Comparison of ENCODE assay signal across 9 cellular contexts in the genomic region with DNA sequence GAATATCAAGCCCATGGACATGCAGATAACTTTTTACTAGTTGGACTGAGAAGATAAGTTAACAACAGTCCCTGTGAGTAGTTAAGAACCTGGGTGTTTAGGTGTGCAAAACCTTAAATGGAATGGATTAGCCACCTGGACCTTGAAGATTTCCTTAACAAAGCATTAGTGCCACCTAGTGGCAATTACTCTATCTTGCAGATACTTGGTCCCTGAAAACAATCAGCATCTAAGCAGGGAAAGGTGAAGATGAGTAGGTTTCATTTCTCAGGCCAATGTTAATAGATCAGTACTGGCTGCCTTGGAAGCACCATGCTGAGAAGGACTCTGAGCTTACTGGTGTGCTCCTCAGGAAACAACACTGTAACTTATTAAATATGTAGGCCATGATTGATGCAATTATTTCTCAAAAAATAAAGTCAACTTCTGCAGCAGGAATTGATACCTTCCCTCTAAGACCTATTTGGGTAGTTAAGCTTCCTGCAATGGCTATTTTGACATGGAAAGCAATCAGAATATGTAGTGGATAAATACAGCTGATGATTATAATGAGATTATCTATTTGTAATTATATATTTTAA.
A peak's percentile ranks its signal among the peaks of the same experiment; 100 is the strongest.
DNase-seq lines count a peak whose midpoint lies in the region; ATAC-seq, FAIRE-seq and TF ChIP-seq lines count a peak whose summit lies in the region.
"Had no signal": no experiment of that assay in that cellular context is flagged by ENCODE, and none has a peak within 500 bp of the region (broad histone marks: within the 10 kb centered on the region; RNA-seq: fewer than 3 reads in every experiment).

No MANE protein-coding gene starts in this region.

- no peak for TF ChIP-seq POLR2A in GM12891 (IDR thresholded peaks at IDR 0.05; ENCODE audit: low read depth, low read length)

- no peak overlapping the region for H3K4me3 ChIP-seq in fibroblast of pulmonary artery (replicated peaks; ENCODE audit: low read depth, low read length)
- H3K4me3 ChIP-seq: SJCRH30 had no signal

- DNase-seq in Ammon's horn (ENCODE audit: low spot score) (peak; percentile 38), GM12891 (ENCODE audit: insufficient read length, low spot score) (peak; percentile 3), NCI-H1092 treated with DMSO at 0.1 percent for 48 hours (lab: John Stamatoyannopoulos, UW) (peak; percentile 30), T-cell (peak in 4 of 34 experiments; percentile 4 to 24 (median 6)), fibroblast of pulmonary artery (ENCODE audit: low read depth) (peak; percentile 77), omental fat pad (ENCODE audit: low spot score) (no peak), anterior cingulate cortex (lab: John Stamatoyannopoulos, UW) (no peak)

- H3K4me3 Mint-ChIP-seq in T-cell: no peak overlapping the region

- H3K9me3 Mint-ChIP-seq in T-cell: no peaks in the 10 kb centered on the region

- H3K36me3 Mint-ChIP-seq in T-cell: peaks cover 10% of the 10 kb centered on the region

- TF ChIP-seq CTCF in fibroblast of pulmonary artery (IDR thresholded peaks at IDR 0.05; ENCODE audit: low read length, missing control alignments): peak; percentile 83
- TF ChIP-seq CTCF in omental fat pad (IDR thresholded peaks at IDR 0.05): peak in 2 of 3 donors; percentile 40 to 77

- peak; percentile 83 for ATAC-seq in HG02642 (IDR thresholded peaks at IDR 0.05; ENCODE audit: poor library complexity, unreplicated experiment)
- peak in 3 of 4 experiments; percentile 38 to 57 (median 40) for ATAC-seq in T-cell (replicated peaks in 1 of 4)
- ATAC-seq in omental fat pad (ENCODE audit: low FRiP score): no peak

- POLR2A ChIA-PET in T-cell (lab: Charles Lee): interaction anchor here in 1 of 2 donors (0.7 kb wide), 1 partner anchor 1144 kb away, joined by 3 read pairs; no protein-coding TSS in a partner anchor

- CTCF ChIA-PET in T-cell (lab: Charles Lee): interaction anchor here (0.5 to 3.3 kb wide), 9 partner anchors 10 to 812 kb away, joined by 3 to 24 read pairs (median 3); no protein-coding TSS in a partner anchor

- FAIRE-seq in GM12891 (lab: Jason Lieb, UNC): peak; percentile 91

- peaks cover 0 to 1% (median 0%) of the 10 kb centered on the region in 3 donors for H3K4me1 Mint-ChIP-seq in T-cell

- H3K27ac Mint-ChIP-seq in T-cell: no peak overlapping the region

- no peaks in the 10 kb centered on the region for H3K27me3 Mint-ChIP-seq in T-cell

TF ChIP-seq in GM12891, 5 proteins besides CTCF, POLR2A, EP300 and RAD21:
- no peak for TF ChIP-seq POLR2AphosphoS5 (IDR thresholded peaks at IDR 0.05; ENCODE audit: low read depth, low read length)
- no peak for TF ChIP-seq SPI1 (IDR thresholded peaks at IDR 0.05; ENCODE audit: low read depth, low read length)
- no peak for TF ChIP-seq TAF1 (IDR thresholded peaks at IDR 0.05; ENCODE audit: low read depth, low read length)

Comparison
In these comparisons a context has a peak if more than half of its experiments do, and no peak if none do; other contexts are left out.
1. DNase-seq: peak in Ammon's horn (single experiment), GM12891 (single experiment), NCI-H1092 treated with DMSO at 0.1 percent for 48 hours (single experiment) and fibroblast of pulmonary artery (single experiment); none in omental fat pad (single experiment) and anterior cingulate cortex (0 of 58).